Comparison of ENCODE assay signal across 8 cellular contexts in the genomic region with DNA sequence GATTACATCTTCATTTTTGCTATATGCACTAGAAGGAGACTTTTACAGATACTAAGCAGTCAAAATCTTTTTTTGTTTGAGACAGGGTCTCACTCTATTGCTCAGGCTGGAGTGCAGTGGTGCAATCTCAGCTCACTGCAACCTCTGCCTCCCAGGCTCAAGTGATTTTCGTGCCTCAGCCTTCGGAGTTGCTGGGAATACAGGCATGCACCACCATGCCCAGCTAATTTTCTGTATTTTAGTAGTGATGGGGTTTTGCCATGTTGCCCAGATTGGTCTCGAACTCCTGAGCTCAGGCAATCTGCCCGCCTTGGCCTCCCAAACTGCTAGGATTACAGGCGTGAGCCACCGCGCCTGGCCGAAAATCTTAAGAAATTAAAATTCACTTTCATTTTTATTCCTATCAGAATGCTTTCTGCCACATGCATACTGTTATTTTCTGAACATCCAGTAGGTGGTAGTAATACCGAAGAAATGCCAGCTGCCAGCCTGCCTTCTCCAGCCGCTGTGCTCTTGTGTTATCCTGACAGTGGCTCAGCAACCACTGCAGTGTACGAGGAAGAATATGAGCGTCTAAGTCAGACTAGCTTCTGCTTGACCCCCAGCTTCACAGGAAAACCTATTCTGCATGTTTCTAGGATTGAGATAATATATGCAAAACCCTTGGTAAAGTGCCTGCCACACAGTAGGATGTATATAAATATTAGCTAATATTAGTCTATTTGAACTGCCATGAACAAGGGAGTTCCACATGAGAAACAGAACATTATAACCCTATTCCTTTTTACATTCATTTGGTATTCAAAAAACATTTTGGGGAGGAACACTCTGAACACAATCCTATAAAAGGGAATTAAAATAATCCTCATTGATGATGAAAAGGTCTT. TPM values are rescaled to one million over a fixed set of nuclear protein-coding genes. Genes with fewer than 3 reads are reported as not detected.
DNase-seq lines count a peak whose midpoint lies in the region; ATAC-seq and TF ChIP-seq lines count a peak whose summit lies in the region.

No MANE protein-coding gene starts in this region.

- H3K27me3 ChIP-seq in GM06990 (replicated peaks; ENCODE audit: control insufficient read depth, insufficient read depth, low read length): no peaks in the 10 kb centered on the region
- no peaks in the 10 kb centered on the region for H3K27me3 ChIP-seq in right cardiac atrium (ENCODE audit: control insufficient read depth, insufficient read depth)

- CTCF ChIA-PET in HEK293 (lab: Yijun Ruan, JAX): interaction anchor here (0.6 to 3.3 kb wide), 23 partner anchors 10 to 436 kb away, joined by 3 to 21 read pairs (median 4); no protein-coding TSS in a partner anchor

- TF ChIP-seq CTCF in GM06990 (IDR thresholded peaks at IDR 0.05; ENCODE audit: insufficient read depth, low read length, poor library complexity, severe bottlenecking) (peak; percentile 64), HEK293 (tag by site-specific recombination; IDR thresholded peaks at IDR 0.05) (no peak)

- H3K36me3 ChIP-seq in GM06990 (ENCODE audit: control insufficient read depth, insufficient read depth, low read length) (no peaks in the 10 kb centered on the region), HEK293 (ENCODE audit: control insufficient read depth in 2 of 2, insufficient read depth in 1 of 2, low read length in 2 of 2) (peaks cover 0 to 9% of the 10 kb centered on the region in 2 experiments; a peak in 1 of 3 replicates)

- H3K4me1 ChIP-seq in HEK293 (ENCODE audit: control insufficient read depth, insufficient read depth, low read length) (no peaks in the 10 kb centered on the region; the same call in 1 of the 2 replicates), right cardiac atrium (ENCODE audit: control insufficient read depth, insufficient read depth, low read length) (no peaks in the 10 kb centered on the region)

- H3K4me3 ChIP-seq in GM06990 (replicated peaks; ENCODE audit: low read depth, low read length) (no peak overlapping the region), HEK293 (ENCODE audit: low read depth, low read length) (no peak overlapping the region), right cardiac atrium (ENCODE audit: low read length) (no peak overlapping the region)

- DNase-seq in GM06990 (ENCODE audit: extremely low read depth, insufficient read length) (peak; percentile 24), NCI-H1092 (lab: John Stamatoyannopoulos, UW) (peak; percentile 51), SKM-1 (lab: John Stamatoyannopoulos, UW; ENCODE audit: unreplicated experiment) (peak; percentile 22), amygdala (lab: John Stamatoyannopoulos, UW) (peak in 46 of 56 donors; percentile 2 to 75 (median 30)), right cardiac atrium (peak; percentile 45 to 79 (median 65)), retina (peak; percentile 56), cerebellar nuclear complex (lab: John Stamatoyannopoulos, UW) (no peak)

- no peaks in the 10 kb centered on the region for H3K9me3 ChIP-seq in HEK293 (ENCODE audit: control insufficient read depth, insufficient read depth, low read depth, low read length)
- no peaks in the 10 kb centered on the region for H3K9me3 ChIP-seq in right cardiac atrium (ENCODE audit: control insufficient read depth, low read length)

- POLR2A ChIA-PET in HEK293 (lab: Yijun Ruan, JAX): no interaction called here

- WGBS in right cardiac atrium: 44% methylated on average over 12 of the region's 12 CpGs

- peak; percentile 85 to 91 for ATAC-seq in right cardiac atrium

- no peak overlapping the region for H3K27ac ChIP-seq in HEK293 (ENCODE audit: extremely low read depth, low read depth, low read length)
- no peak overlapping the region for H3K27ac ChIP-seq in right cardiac atrium (ENCODE audit: low read length)

- intact Hi-C loops in right cardiac atrium (cut with DNase I): no loop called here

TF ChIP-seq in HEK293, 187 proteins besides CTCF, POLR2A, EP300 and RAD21:
- TF ChIP-seq SP7 (tag by site-specific recombination; IDR thresholded peaks at IDR 0.05): no peak
- no peak for TF ChIP-seq ZNF433 (tag by site-specific recombination; IDR thresholded peaks at IDR 0.05; ENCODE audit: low read depth)
- peak; percentile 86 for TF ChIP-seq ZNF654 (tag by site-specific recombination; IDR thresholded peaks at IDR 0.05; ENCODE audit: low read depth)
- no peak for TF ChIP-seq ZNF174 (tag by site-specific recombination; IDR thresholded peaks at IDR 0.05)
- TF ChIP-seq ZNF423 (tag by site-specific recombination; IDR thresholded peaks at IDR 0.05): no peak

RNA-seq across cellular contexts. Expression of a gene that starts 54.2 kb away (rescaled TPM):
- total RNA-seq in right cardiac atrium: 10 to 100 TPM; 15.4 to 22.8 (median 21.3) TPM
- 11.9 TPM for polyA plus RNA-seq in right cardiac atrium

Comparison
In these comparisons a context has a peak if more than half of its experiments do, and no peak if none do; other contexts are left out.
1. DNase-seq: peak in GM06990 (single experiment), NCI-H1092 (single experiment), SKM-1 (single experiment), amygdala (46 of 56), right cardiac atrium (3 of 3) and retina (single experiment); none in cerebellar nuclear complex (0 of 2).